11 cellular contexts compared by ENCODE assay signal in the genomic region with DNA sequence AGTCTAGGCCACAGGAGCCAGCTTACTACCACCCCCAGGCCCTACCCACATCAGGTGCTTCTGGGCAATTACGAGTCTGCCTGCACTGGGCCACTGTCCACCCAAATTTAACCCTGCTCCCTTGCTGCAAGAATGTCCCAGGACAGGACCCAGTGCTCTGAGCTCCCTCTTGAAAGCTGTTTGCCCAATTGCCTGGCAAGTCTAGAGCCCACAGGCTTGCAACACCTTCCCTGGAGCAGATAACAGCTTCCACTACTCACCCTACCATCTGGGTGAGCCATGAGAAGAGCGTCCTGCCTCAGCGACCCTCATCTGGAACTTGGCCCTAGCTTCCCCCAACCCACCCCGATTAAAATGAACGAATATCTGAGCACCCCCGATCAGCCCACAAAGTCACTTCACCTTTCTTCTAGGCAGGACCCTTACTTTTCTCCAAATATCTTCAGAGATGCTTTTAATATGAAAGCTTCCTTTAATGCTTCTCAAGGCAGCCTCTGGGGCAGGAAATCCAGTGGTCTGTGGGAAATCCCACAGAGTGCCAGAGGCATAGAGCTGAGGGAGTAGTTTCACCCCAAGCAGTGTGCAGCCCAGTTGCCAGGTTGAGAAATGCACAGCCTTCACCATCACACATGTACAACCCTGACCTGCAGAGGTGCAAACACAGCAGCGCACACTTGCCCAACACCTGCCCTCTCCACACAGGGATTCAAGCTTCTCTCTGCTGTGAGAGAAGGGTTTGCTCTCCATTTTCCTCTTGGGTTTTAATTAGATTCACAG. TPM values are rescaled to one million over a fixed set of nuclear protein-coding genes. Genes with fewer than 3 reads are reported as not detected.
DNase-seq lines count a peak whose midpoint lies in the region; ATAC-seq lines count a peak whose summit lies in the region.
"Had no signal": no experiment of that assay in that cellular context is flagged by ENCODE, and none has a peak within 500 bp of the region (broad histone marks: within the 10 kb centered on the region; RNA-seq: fewer than 3 reads in every experiment).

No MANE protein-coding gene starts in this region.

- in situ Hi-C loops in KBM-7 (cut with MboI; ENCODE audit: low pct_unique_long_range_greater_than_20kb, low sequenced_read_pairs), result loop anchor here (25.0 kb wide), 3 partner anchors 189 to 564 kb away; no protein-coding TSS in a partner anchor

- DNase-seq in AML-193 (lab: John Stamatoyannopoulos, UW) (peak; percentile 75 to 80), KBM-7 (peak; percentile 57), left lobe of liver (ENCODE audit: low spot score) (no peak), NCI-H1092 treated with DMSO at 0.1 percent for 48 hours (lab: John Stamatoyannopoulos, UW) (no peak), NCI-H1417 (lab: John Stamatoyannopoulos, UW) (no peak), dermis blood vessel endothelial cell (no peak)
- DNase-seq in activated T-helper 1 cell treated with anti-CD3 and anti-CD28 coated beads, Interleukin-12 subunit alpha, Interleukin-12 subunit beta, Interleukin-2, Interleukin-4 antibody, amounts not matched to agents 30 ng/mL and 10 ng/mL and 1 ng/mL, durations not matched to agents 14 hours and 24 hours and 36 hours (ENCODE audit: low spot score), result peak; percentile 61
- DNase-seq: KG1 had no signal

- H3K27me3 Mint-ChIP-seq in activated T-helper 1 cell treated with anti-CD3 and anti-CD28 coated beads, Interleukin-12 subunit alpha, Interleukin-12 subunit beta, Interleukin-2, Interleukin-4 antibody, amounts not matched to agents 30 ng/mL and 10 ng/mL and 1 ng/mL, durations not matched to agents 14 hours and 24 hours and 36 hours (ENCODE audit: insufficient read depth), result peaks cover 5% of the 10 kb centered on the region

- intact Hi-C loops in activated T-helper 1 cell treated with anti-CD3 and anti-CD28 coated beads, Interleukin-12 subunit alpha, Interleukin-12 subunit beta, Interleukin-2, Interleukin-4 antibody, amounts not matched to agents 30 ng/mL and 10 ng/mL and 1 ng/mL, durations not matched to agents 14 hours and 24 hours and 36 hours (cut with micrococcal nuclease), result no loop called here

- peak; percentile 65 for ATAC-seq in left lobe of liver
- no peak for ATAC-seq in GM21528 (IDR thresholded peaks at IDR 0.05; ENCODE audit: low FRiP score, unreplicated experiment)

- H3K4me1 Mint-ChIP-seq in activated T-helper 1 cell treated with anti-CD3 and anti-CD28 coated beads, Interleukin-12 subunit alpha, Interleukin-12 subunit beta, Interleukin-2, Interleukin-4 antibody, amounts not matched to agents 30 ng/mL and 10 ng/mL and 1 ng/mL, durations not matched to agents 14 hours and 24 hours and 36 hours (ENCODE audit: low read depth), result peaks cover 55% of the 10 kb centered on the region
- H3K4me1 Mint-ChIP-seq: mesothelial cell of epicardium had no signal

- H3K9me3 Mint-ChIP-seq in activated T-helper 1 cell treated with anti-CD3 and anti-CD28 coated beads, Interleukin-12 subunit alpha, Interleukin-12 subunit beta, Interleukin-2, Interleukin-4 antibody, amounts not matched to agents 30 ng/mL and 10 ng/mL and 1 ng/mL, durations not matched to agents 14 hours and 24 hours and 36 hours, result no peaks in the 10 kb centered on the region
- H3K9me3 Mint-ChIP-seq: mesothelial cell of epicardium had no signal

- peak overlapping the region; percentile 49 for H3K27ac Mint-ChIP-seq in activated T-helper 1 cell treated with anti-CD3 and anti-CD28 coated beads, Interleukin-12 subunit alpha, Interleukin-12 subunit beta, Interleukin-2, Interleukin-4 antibody, amounts not matched to agents 30 ng/mL and 10 ng/mL and 1 ng/mL, durations not matched to agents 14 hours and 24 hours and 36 hours
- H3K27ac Mint-ChIP-seq: mesothelial cell of epicardium had no signal

- H3K36me3 Mint-ChIP-seq in activated T-helper 1 cell treated with anti-CD3 and anti-CD28 coated beads, Interleukin-12 subunit alpha, Interleukin-12 subunit beta, Interleukin-2, Interleukin-4 antibody, amounts not matched to agents 30 ng/mL and 10 ng/mL and 1 ng/mL, durations not matched to agents 14 hours and 24 hours and 36 hours (ENCODE audit: low read depth), result peaks cover 4% of the 10 kb centered on the region
- H3K36me3 Mint-ChIP-seq: mesothelial cell of epicardium had no signal

- peak overlapping the region; percentile 23 for H3K4me3 Mint-ChIP-seq in activated T-helper 1 cell treated with anti-CD3 and anti-CD28 coated beads, Interleukin-12 subunit alpha, Interleukin-12 subunit beta, Interleukin-2, Interleukin-4 antibody, amounts not matched to agents 30 ng/mL and 10 ng/mL and 1 ng/mL, durations not matched to agents 14 hours and 24 hours and 36 hours
- H3K4me3 Mint-ChIP-seq: mesothelial cell of epicardium had no signal

RNA-seq across cellular contexts. Expression of a gene that starts 10.6 kb away (rescaled TPM):
- total RNA-seq in activated T-helper 1 cell treated with anti-CD3 and anti-CD28 coated beads, Interleukin-12 subunit alpha, Interleukin-12 subunit beta, Interleukin-2, Interleukin-4 antibody, amounts not matched to agents 30 ng/mL and 10 ng/mL and 1 ng/mL, durations not matched to agents 14 hours and 24 hours and 36 hours, result 48.1 and 50.6 TPM in 2 replicates
- total RNA-seq in left lobe of liver, result 3.7 TPM
- 0.09 and 0.17 TPM in 2 replicates for total RNA-seq in dermis blood vessel endothelial cell
- total RNA-seq: mesothelial cell of epicardium had no signal

RNA-seq across cellular contexts. Expression of a gene that starts 55.4 kb away (rescaled TPM):
- not detected in 2 replicates for total RNA-seq in activated T-helper 1 cell treated with anti-CD3 and anti-CD28 coated beads, Interleukin-12 subunit alpha, Interleukin-12 subunit beta, Interleukin-2, Interleukin-4 antibody, amounts not matched to agents 30 ng/mL and 10 ng/mL and 1 ng/mL, durations not matched to agents 14 hours and 24 hours and 36 hours
- total RNA-seq in left lobe of liver (not detected), dermis blood vessel endothelial cell (not detected in 2 replicates)
- total RNA-seq: mesothelial cell of epicardium had no signal

RNA-seq across cellular contexts. Expression of a gene that starts 59.6 kb away (rescaled TPM):
- 94.6 and 98.5 TPM in 2 replicates for total RNA-seq in activated T-helper 1 cell treated with anti-CD3 and anti-CD28 coated beads, Interleukin-12 subunit alpha, Interleukin-12 subunit beta, Interleukin-2, Interleukin-4 antibody, amounts not matched to agents 30 ng/mL and 10 ng/mL and 1 ng/mL, durations not matched to agents 14 hours and 24 hours and 36 hours
- total RNA-seq in left lobe of liver, result not detected
- total RNA-seq in dermis blood vessel endothelial cell, result not detected in 2 replicates
- total RNA-seq: mesothelial cell of epicardium, right lobe of liver had no signal

Comparison
In these comparisons a context has a peak if more than half of its experiments do, and no peak if none do; other contexts are left out.
1. DNase-seq: peak in AML-193 (2 of 2), KBM-7 (single experiment) and activated T-helper 1 cell treated with anti-CD3 and anti-CD28 coated beads, Interleukin-12 subunit alpha, Interleukin-12 subunit beta, Interleukin-2, Interleukin-4 antibody, amounts not matched to agents 30 ng/mL and 10 ng/mL and 1 ng/mL, durations not matched to agents 14 hours and 24 hours and 36 hours (single experiment); none in left lobe of liver (single experiment), NCI-H1092 treated with DMSO at 0.1 percent for 48 hours (single experiment), NCI-H1417 (0 of 3) and dermis blood vessel endothelial cell (single experiment).
2. RNA of a gene that starts 10.6 kb away (total RNA-seq): 48.1 to 50.6 TPM in activated T-helper 1 cell treated with anti-CD3 and anti-CD28 coated beads, Interleukin-12 subunit alpha, Interleukin-12 subunit beta, Interleukin-2, Interleukin-4 antibody, amounts not matched to agents 30 ng/mL and 10 ng/mL and 1 ng/mL, durations not matched to agents 14 hours and 24 hours and 36 hours; 3.7 TPM in left lobe of liver (single experiment) and 0.09 to 0.17 TPM in dermis blood vessel endothelial cell; every median in the first group is over 10 times any median in the second.
3. RNA of a gene that starts 59.6 kb away (total RNA-seq): 94.6 to 98.5 TPM in activated T-helper 1 cell treated with anti-CD3 and anti-CD28 coated beads, Interleukin-12 subunit alpha, Interleukin-12 subunit beta, Interleukin-2, Interleukin-4 antibody, amounts not matched to agents 30 ng/mL and 10 ng/mL and 1 ng/mL, durations not matched to agents 14 hours and 24 hours and 36 hours; not detected in left lobe of liver (single experiment) and not detected in dermis blood vessel endothelial cell; every median in the first group is over 10 times any median in the second.